Comparison of ENCODE assay signal across 8 cellular contexts in the genomic region with DNA sequence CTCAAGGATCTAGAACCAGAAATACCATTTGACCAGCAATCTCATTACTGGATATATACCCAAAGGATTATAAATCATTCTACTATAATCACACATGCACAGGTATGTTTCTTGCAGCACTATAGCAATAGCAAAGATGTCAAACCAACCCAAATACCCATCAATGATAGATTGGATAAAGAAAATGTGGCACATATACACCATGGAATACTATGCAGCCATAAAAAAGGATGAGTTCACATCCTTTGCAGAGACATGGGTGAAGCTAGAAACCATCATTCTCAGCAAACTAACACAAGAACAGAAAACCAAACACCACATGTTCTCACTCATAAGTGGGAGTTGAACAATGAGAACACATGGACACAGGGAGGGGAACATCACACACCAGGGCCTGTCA. TPM values are rescaled to one million over a fixed set of nuclear protein-coding genes. Genes with fewer than 3 reads are reported as not detected.
"Had no signal": no experiment of that assay in that cellular context is flagged by ENCODE, and none has a peak within 500 bp of the region (broad histone marks: within the 10 kb centered on the region; RNA-seq: fewer than 3 reads in every experiment).

No MANE protein-coding gene starts in this region.

RNA-seq across cellular contexts. Expression of a gene that starts 25.7 kb away (rescaled TPM):
- total RNA-seq: ascending aorta had no signal

RNA-seq across cellular contexts. Expression of a gene that starts 33.2 kb away (rescaled TPM):
- total RNA-seq: activated naive CD4-positive, alpha-beta T cell treated with anti-CD3 and anti-CD28 coated beads for 36 hours; activated naive CD4-positive, alpha-beta T cell treated with anti-CD3 and anti-CD28 coated beads, Interleukin-2, amount 50 U/mL, for 72 hours; activated naive CD8-positive, alpha-beta T cell treated with anti-CD3 and anti-CD28 coated beads for 36 hours; activated T-cell treated with anti-CD3 and anti-CD28 coated beads, Interleukin-2, amount 50 U/mL, for 72 hours; activated T-helper 1 cell treated with anti-CD3 and anti-CD28 coated beads, Interleukin-12 subunit alpha, Interleukin-12 subunit beta, Interleukin-2, Interleukin-4 antibody, amounts not matched to agents 30 ng/mL and 10 ng/mL and 1 ng/mL, durations not matched to agents 14 hours and 24 hours and 36 hours; activated T-helper 2 cell treated with anti-CD3 and anti-CD28 coated beads, Interferon-gamma antibody, Interleukin-2, Interleukin-4, amounts not matched to agents 10 μg/mL and 5 μg/mL and 100 μg/mL, durations not matched to agents 14 hours and 24 hours and 36 hours; cardiac muscle cell had no signal
- polyA plus RNA-seq: cardiac muscle cell had no signal
